Comparison of ENCODE assay signal across 14 cellular contexts in the genomic region with DNA sequence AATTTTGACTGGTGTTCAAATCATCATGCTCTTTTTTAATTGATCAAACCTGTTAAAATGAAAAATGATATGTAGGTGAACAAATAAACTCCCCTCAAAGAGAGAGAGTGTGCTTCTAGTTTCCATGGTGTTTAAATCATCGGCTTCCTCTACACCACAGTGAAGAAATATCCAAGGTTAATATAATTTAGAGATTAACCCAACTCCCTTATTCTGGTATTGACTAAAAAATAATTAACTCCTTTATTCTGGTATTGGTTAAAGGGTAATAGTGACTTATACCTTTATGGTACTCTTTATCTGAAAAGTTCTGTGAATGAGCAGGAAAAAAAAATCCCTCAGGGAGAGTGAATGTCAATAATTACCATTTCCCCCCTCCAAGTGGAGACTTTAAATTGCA.
DNase-seq lines count a peak whose midpoint lies in the region; ATAC-seq and TF ChIP-seq lines count a peak whose summit lies in the region.
"Had no signal": no experiment of that assay in that cellular context is flagged by ENCODE, and none has a peak within 500 bp of the region (broad histone marks: within the 10 kb centered on the region; RNA-seq: fewer than 3 reads in every experiment).

No MANE protein-coding gene starts in this region.

- no peak overlapping the region for H4K91ac ChIP-seq in IMR-90 (ENCODE audit: insufficient read depth, low read depth, low read length)

- no peaks in the 10 kb centered on the region for H3K27me3 ChIP-seq in IMR-90 (ENCODE audit: control insufficient read depth, insufficient read depth, low read length)
- no peaks in the 10 kb centered on the region for H3K27me3 ChIP-seq in sigmoid colon

- TF ChIP-seq CTCF in IMR-90 (conservative IDR thresholded peaks at IDR 0.05; ENCODE audit: low read depth, low read length) (no peak), osteocyte (IDR thresholded peaks at IDR 0.05) (no peak), sigmoid colon (IDR thresholded peaks at IDR 0.05) (no peak)

- TF ChIP-seq EP300 in sigmoid colon (IDR thresholded peaks at IDR 0.05) = no peak

- WGBS in IMR-90 (ENCODE audit: extremely low coverage in 2 of 2, insufficient read length in 1 of 2), 2 experiments = no CpG with 5 or more reads among the region's 1 CpG
- WGBS in sigmoid colon, 2 donors = 85 to 90% methylated on average over 1 of the region's 1 CpG

- H3K9me3 ChIP-seq in IMR-90 (ENCODE audit: control insufficient read depth, insufficient read depth, low read length) (peaks cover 1% of the 10 kb centered on the region; the same call in 1 of the 2 replicates), sigmoid colon (no peaks in the 10 kb centered on the region)
- H3K9me3 ChIP-seq: Caco-2 had no signal

- H3K27me3 Mint-ChIP-seq in osteocyte (ENCODE audit: unreplicated experiment) = no peaks in the 10 kb centered on the region
- H3K27me3 Mint-ChIP-seq: CD4-positive, CD25-positive, alpha-beta regulatory T cell had no signal

- CTCF ChIA-PET in IMR-90 (lab: Yijun Ruan, JAX) = no interaction called here

- H3K23ac ChIP-seq in IMR-90 (ENCODE audit: low read depth, low read length) = no peak overlapping the region

- H3K9me3 Mint-ChIP-seq in osteocyte (ENCODE audit: unreplicated experiment) = no peaks in the 10 kb centered on the region
- H3K9me3 Mint-ChIP-seq: CD4-positive, CD25-positive, alpha-beta regulatory T cell had no signal

- H3K36me3 Mint-ChIP-seq in osteocyte (ENCODE audit: unreplicated experiment) = peaks cover 26% of the 10 kb centered on the region

- ATAC-seq in IMR-90 (ENCODE audit: low read depth) = no peak
- ATAC-seq in GM21717 (IDR thresholded peaks at IDR 0.05; ENCODE audit: unreplicated experiment) = no peak

- H3K9ac ChIP-seq in IMR-90 (ENCODE audit: low read depth, low read length) = no peak overlapping the region

- peaks cover 10% of the 10 kb centered on the region for H3K36me3 ChIP-seq in IMR-90 (ENCODE audit: control insufficient read depth, insufficient read depth, low read length)
- H3K36me3 ChIP-seq in sigmoid colon = no peaks in the 10 kb centered on the region

- H4K20me1 ChIP-seq in IMR-90 (ENCODE audit: insufficient read depth, low read length) = no peaks in the 10 kb centered on the region

- H3K4me3 ChIP-seq in IMR-90 (ENCODE audit: insufficient read depth, low read depth, low read length) = no peak overlapping the region
- H3K4me3 ChIP-seq in sigmoid colon = no peak overlapping the region

- H3K14ac ChIP-seq in IMR-90 (replicated peaks; ENCODE audit: low read depth, low read length) = no peak overlapping the region

- intact Hi-C loops in IMR-90 (cut with micrococcal nuclease) = no loop called here
- intact Hi-C loops in sigmoid colon (cut with DNase I) = no loop called here

- H3K27ac Mint-ChIP-seq in osteocyte (ENCODE audit: unreplicated experiment) = peak overlapping the region; percentile 37
- H3K27ac Mint-ChIP-seq: CD4-positive, CD25-positive, alpha-beta regulatory T cell had no signal

- H3K4me1 ChIP-seq in IMR-90 (ENCODE audit: control insufficient read depth, insufficient read depth, low read length) = peaks cover 10% of the 10 kb centered on the region
- H3K4me1 ChIP-seq in sigmoid colon = peaks cover 0 to 2% (median 0%) of the 10 kb centered on the region in 4 donors

- TF ChIP-seq POLR2A in IMR-90 (IDR thresholded peaks at IDR 0.05; ENCODE audit: low read depth, low read length) = no peak
- TF ChIP-seq POLR2A in sigmoid colon (IDR thresholded peaks at IDR 0.05) = no peak

- no peak for TF ChIP-seq RAD21 in IMR-90 (IDR thresholded peaks at IDR 0.05; ENCODE audit: low read length)

- no peak overlapping the region for H2AFZ ChIP-seq in IMR-90 (replicated peaks; ENCODE audit: low read length, poor library complexity)

- peak overlapping the region in 1 of 2 experiments; percentile 79; a peak in 1 of 4 replicates for H4K8ac ChIP-seq in IMR-90 (ENCODE audit: low read depth in 2 of 2, low read length in 2 of 2)

- peaks cover 9% of the 10 kb centered on the region for H3K9me1 ChIP-seq in IMR-90 (ENCODE audit: insufficient read depth, low read length)

- H3K4me1 Mint-ChIP-seq in osteocyte (ENCODE audit: unreplicated experiment) = peaks cover 32% of the 10 kb centered on the region

- no peak overlapping the region for H2BK15ac ChIP-seq in IMR-90 (ENCODE audit: low read depth, low read length)

- H2BK20ac ChIP-seq in IMR-90 (ENCODE audit: low read depth, low read length) = no peak overlapping the region

- H2BK5ac ChIP-seq in IMR-90 (ENCODE audit: low read depth, low read length, poor library complexity, severe bottlenecking) = peak overlapping the region; percentile 92

- dilution Hi-C loops in IMR-90 (cut with HindIII; ENCODE audit: low sequenced_read_pairs, unreplicated experiment) = no loop called here

- no peak overlapping the region for H3K56ac ChIP-seq in IMR-90 (ENCODE audit: extremely low read depth, insufficient read depth, low read length)

- in situ Hi-C loops in Caki2 (cut with HindIII; ENCODE audit: low pct_unique_long_range_greater_than_20kb, low sequenced_read_pairs) (no loop called here), IMR-90 (cut with MboI; ENCODE audit: low sequenced_read_pairs) (no loop called here)

- no peak overlapping the region for H3K4me3 Mint-ChIP-seq in osteocyte (ENCODE audit: unreplicated experiment)
- H3K4me3 Mint-ChIP-seq: CD4-positive, CD25-positive, alpha-beta regulatory T cell had no signal

- H3K4me2 ChIP-seq in IMR-90 (ENCODE audit: low read depth, low read length) = no peak overlapping the region

- POLR2A ChIA-PET in IMR-90 (lab: Charles Lee; ENCODE audit: unreplicated experiment) = no interaction called here

- peak; percentile 21 for DNase-seq in Caki2 (ENCODE audit: low read depth)
- DNase-seq in IMR-90 = no peak
- DNase-seq in epithelial cell of prostate (ENCODE audit: low read depth, low spot score) = no peak
- DNase-seq in osteocyte (ENCODE audit: extremely low spot score, unreplicated experiment) = no peak
- DNase-seq in sigmoid colon = no peak
- no peak for DNase-seq in RKO (ENCODE audit: low spot score)
- DNase-seq: Caco-2; CD4-positive, CD25-positive, alpha-beta regulatory T cell; KBM-7; NCI-H1417 treated with DMSO at 0.1 percent for 48 hours; NCI-H1930; NCI-H748 treated with DMSO at 0.1 percent for 48 hours; OCI-M1 had no signal

- peaks cover 43 to 60% of the 10 kb centered on the region in 2 experiments for H3K79me1 ChIP-seq in IMR-90 (ENCODE audit: low read depth in 1 of 2, low read length in 2 of 2)

- H2AK9ac ChIP-seq in IMR-90 (replicated peaks; ENCODE audit: low read depth, low read length, poor library complexity) = no peak overlapping the region

- peak overlapping the region; percentile 33; the same call in 1 of the 2 replicates for H4K5ac ChIP-seq in IMR-90 (ENCODE audit: low read depth, low read length)

- H3K27ac ChIP-seq in IMR-90 (ENCODE audit: insufficient read depth, low read length) (no peak overlapping the region), epithelial cell of prostate (peak overlapping the region; percentile 52), sigmoid colon (no peak overlapping the region)

- no peak overlapping the region for H3K18ac ChIP-seq in IMR-90 (ENCODE audit: low read depth, low read length)

- H2BK120ac ChIP-seq in IMR-90 (ENCODE audit: low read depth, low read length) = no peak overlapping the region

- H2AK5ac ChIP-seq in IMR-90 (ENCODE audit: low read depth, low read length) = no peak overlapping the region

- no TSS peak for BruUV-seq in IMR-90 (replicated peaks; lab: Mats Ljungman, UMichigan)

- no peak overlapping the region for H3K4ac ChIP-seq in IMR-90 (ENCODE audit: low read depth, low read length)

TF ChIP-seq in IMR-90, 13 proteins besides CTCF, POLR2A, EP300 and RAD21:
- TF ChIP-seq FOS (IDR thresholded peaks at IDR 0.05; ENCODE audit: low read depth, low read length) (no peak), BHLHE40 (IDR thresholded peaks at IDR 0.05; ENCODE audit: low read depth, low read length) (no peak), RFX5 (IDR thresholded peaks at IDR 0.05; ENCODE audit: low read depth, low read length) (no peak), MAFK (IDR thresholded peaks at IDR 0.05; ENCODE audit: low read depth, low read length) (no peak), NFE2L2 (IDR thresholded peaks at IDR 0.05; ENCODE audit: low read depth, low read length) (no peak)
